In the genomic region with DNA sequence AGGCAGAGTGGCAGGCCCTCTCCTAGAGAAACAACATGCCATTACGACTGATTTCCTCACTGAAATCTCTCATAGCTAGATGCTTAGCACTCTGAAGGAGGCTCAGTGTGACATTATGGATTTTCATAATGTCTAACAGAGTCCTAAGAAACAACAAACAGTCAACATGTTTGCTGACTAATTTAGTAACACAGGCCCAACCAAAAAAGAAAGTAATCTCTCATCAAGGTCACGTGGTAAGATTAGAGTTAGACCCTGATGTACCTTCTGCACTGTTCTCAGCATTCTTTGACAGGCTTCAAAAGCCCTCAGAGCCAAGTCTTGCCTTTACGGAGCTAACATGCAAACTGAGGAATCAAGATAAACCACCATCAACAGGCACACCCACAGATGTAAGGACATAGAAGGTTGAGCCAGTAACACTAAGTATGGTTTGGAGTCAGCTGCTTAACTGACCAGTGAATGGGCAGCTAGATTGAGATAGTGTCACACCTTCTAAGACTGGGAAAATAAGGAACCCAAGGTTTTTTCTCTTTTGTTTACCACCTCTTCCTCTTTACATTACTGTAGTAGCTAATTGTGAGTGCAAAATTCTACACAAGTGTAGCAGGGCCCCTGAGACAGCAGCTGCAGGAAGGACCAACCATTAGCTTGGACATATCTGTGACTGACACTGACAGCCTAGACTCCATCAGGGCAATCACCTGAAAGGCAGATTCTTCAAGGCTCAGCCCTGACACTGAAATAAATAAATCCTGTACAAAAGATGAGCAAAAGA, we compare ENCODE assay signal across 11 cellular contexts. TPM values are rescaled to one million over a fixed set of nuclear protein-coding genes. Genes with fewer than 3 reads are reported as not detected.
DNase-seq lines count a peak whose midpoint lies in the region; ATAC-seq, FAIRE-seq and TF ChIP-seq lines count a peak whose summit lies in the region.
"Had no signal": no experiment of that assay in that cellular context is flagged by ENCODE, and none has a peak within 500 bp of the region (broad histone marks: within the 10 kb centered on the region; RNA-seq: fewer than 3 reads in every experiment).

No MANE protein-coding gene starts in this region.

- intact Hi-C loops in activated T-helper 2 cell treated with anti-CD3 and anti-CD28 coated beads, Interferon-gamma antibody, Interleukin-2, Interleukin-4, amounts not matched to agents 10 μg/mL and 5 μg/mL and 100 μg/mL, durations not matched to agents 14 hours and 24 hours and 36 hours (cut with micrococcal nuclease) = no loop called here

- peak; percentile 92 for FAIRE-seq in GM12892 (lab: Jason Lieb, UNC)
- no peak for FAIRE-seq in RCC 7860 (lab: Jason Lieb, UNC)
- FAIRE-seq: small intestine had no signal

- DNase-seq in GM12892 (ENCODE audit: insufficient read length) (no peak), cerebellum (ENCODE audit: low spot score) (no peak), activated gamma-delta T cell (lab: John Stamatoyannopoulos, UW) (no peak), RCC 7860 (ENCODE audit: low spot score) (no peak), EL (no peak)
- no peak for DNase-seq in activated T-helper 2 cell treated with anti-CD3 and anti-CD28 coated beads, Interferon-gamma antibody, Interleukin-2, Interleukin-4, amounts not matched to agents 10 μg/mL and 5 μg/mL and 100 μg/mL, durations not matched to agents 14 hours and 24 hours and 36 hours (ENCODE audit: low spot score)
- DNase-seq: mesendoderm, small intestine had no signal

- peaks cover 15% of the 10 kb centered on the region for H3K4me1 Mint-ChIP-seq in activated T-helper 2 cell treated with anti-CD3 and anti-CD28 coated beads, Interferon-gamma antibody, Interleukin-2, Interleukin-4, amounts not matched to agents 10 μg/mL and 5 μg/mL and 100 μg/mL, durations not matched to agents 14 hours and 24 hours and 36 hours (ENCODE audit: low read depth)

- H3K4me3 Mint-ChIP-seq in activated T-helper 2 cell treated with anti-CD3 and anti-CD28 coated beads, Interferon-gamma antibody, Interleukin-2, Interleukin-4, amounts not matched to agents 10 μg/mL and 5 μg/mL and 100 μg/mL, durations not matched to agents 14 hours and 24 hours and 36 hours (ENCODE audit: low read depth) = no peak overlapping the region
- H3K4me3 Mint-ChIP-seq: stimulated activated naive CD8-positive, alpha-beta T cell treated with anti-CD3 and anti-CD28 coated beads, Interleukin-15, Interleukin-2, amounts not matched to agents 100 ng/mL and 50 ng/mL, for 24 hours had no signal

- peaks cover 31% of the 10 kb centered on the region for H3K36me3 Mint-ChIP-seq in activated T-helper 2 cell treated with anti-CD3 and anti-CD28 coated beads, Interferon-gamma antibody, Interleukin-2, Interleukin-4, amounts not matched to agents 10 μg/mL and 5 μg/mL and 100 μg/mL, durations not matched to agents 14 hours and 24 hours and 36 hours (ENCODE audit: low read depth)

- no peak for TF ChIP-seq POLR2A in GM12892 (IDR thresholded peaks at IDR 0.05; ENCODE audit: low read depth, low read length)

- ATAC-seq in GM19397 (IDR thresholded peaks at IDR 0.05; ENCODE audit: unreplicated experiment) (peak; percentile 62), HG03064 (IDR thresholded peaks at IDR 0.05; ENCODE audit: low read depth, unreplicated experiment) (peak; percentile 74)

- peaks cover 17% of the 10 kb centered on the region for H3K9me3 Mint-ChIP-seq in activated T-helper 2 cell treated with anti-CD3 and anti-CD28 coated beads, Interferon-gamma antibody, Interleukin-2, Interleukin-4, amounts not matched to agents 10 μg/mL and 5 μg/mL and 100 μg/mL, durations not matched to agents 14 hours and 24 hours and 36 hours

- no peaks in the 10 kb centered on the region for H3K27me3 Mint-ChIP-seq in activated T-helper 2 cell treated with anti-CD3 and anti-CD28 coated beads, Interferon-gamma antibody, Interleukin-2, Interleukin-4, amounts not matched to agents 10 μg/mL and 5 μg/mL and 100 μg/mL, durations not matched to agents 14 hours and 24 hours and 36 hours (ENCODE audit: low read depth)
- H3K27me3 Mint-ChIP-seq: stimulated activated naive CD8-positive, alpha-beta T cell treated with anti-CD3 and anti-CD28 coated beads, Interleukin-15, Interleukin-2, amounts not matched to agents 100 ng/mL and 50 ng/mL, for 24 hours had no signal

- peak overlapping the region; percentile 16 for H3K27ac Mint-ChIP-seq in activated T-helper 2 cell treated with anti-CD3 and anti-CD28 coated beads, Interferon-gamma antibody, Interleukin-2, Interleukin-4, amounts not matched to agents 10 μg/mL and 5 μg/mL and 100 μg/mL, durations not matched to agents 14 hours and 24 hours and 36 hours
- H3K27ac Mint-ChIP-seq: stimulated activated naive CD8-positive, alpha-beta T cell treated with anti-CD3 and anti-CD28 coated beads, Interleukin-15, Interleukin-2, amounts not matched to agents 100 ng/mL and 50 ng/mL, for 24 hours had no signal

RNA-seq across cellular contexts. Expression of a gene that starts 15.3 kb away (rescaled TPM):
- 12.2 TPM for polyA plus RNA-seq in GM12892 (2012; ENCODE audit: missing spikeins)
- total RNA-seq in activated T-helper 2 cell treated with anti-CD3 and anti-CD28 coated beads, Interferon-gamma antibody, Interleukin-2, Interleukin-4, amounts not matched to agents 10 μg/mL and 5 μg/mL and 100 μg/mL, durations not matched to agents 14 hours and 24 hours and 36 hours = 3.2 TPM in 2 replicates
- 8.3 TPM for total RNA-seq in cerebellum

RNA-seq across cellular contexts. Expression of a gene that starts 40.7 kb away (rescaled TPM):
- 118 TPM for polyA plus RNA-seq in GM12892 (2012; ENCODE audit: missing spikeins)
- total RNA-seq in activated T-helper 2 cell treated with anti-CD3 and anti-CD28 coated beads, Interferon-gamma antibody, Interleukin-2, Interleukin-4, amounts not matched to agents 10 μg/mL and 5 μg/mL and 100 μg/mL, durations not matched to agents 14 hours and 24 hours and 36 hours = 119 and 122 TPM in 2 replicates
- 295 TPM for total RNA-seq in cerebellum
